In genomic region chr15:55800216-55800615, GRCh38 we compare ENCODE assay signal across 1 cellular context.
TF ChIP-seq lines count a peak whose summit lies in the region.

No MANE protein-coding gene starts in this region.

TF ChIP-seq in K562, 482 proteins besides CTCF, POLR2A, EP300 and RAD21:
- TF ChIP-seq MAX (CRISPR knock-in tag; IDR thresholded peaks at IDR 0.05) = no peak
- no peak for TF ChIP-seq U2AF1 (optimal IDR thresholded peaks at IDR 0.05; ENCODE audit: low read depth, low read length)
- no peak for TF ChIP-seq WHSC1 (IDR thresholded peaks at IDR 0.05; ENCODE audit: low read length)
- no peak for TF ChIP-seq SOX6 (IDR thresholded peaks at IDR 0.05)
- TF ChIP-seq HDAC1 (IDR thresholded peaks at IDR 0.05) = no peak
- TF ChIP-seq POLR2H (tag; IDR thresholded peaks at IDR 0.05; ENCODE audit: low read depth) = no peak
- no peak for TF ChIP-seq ZNF707 (CRISPR knock-in tag; conservative IDR thresholded peaks at IDR 0.05)
- TF ChIP-seq SNRNP70 (optimal IDR thresholded peaks at IDR 0.05; ENCODE audit: low read depth, low read length) = no peak
- no peak for TF ChIP-seq ZNF212 (CRISPR knock-in tag; IDR thresholded peaks at IDR 0.05)
